ENCODE assay signal across 1 cellular context in the genomic region with DNA sequence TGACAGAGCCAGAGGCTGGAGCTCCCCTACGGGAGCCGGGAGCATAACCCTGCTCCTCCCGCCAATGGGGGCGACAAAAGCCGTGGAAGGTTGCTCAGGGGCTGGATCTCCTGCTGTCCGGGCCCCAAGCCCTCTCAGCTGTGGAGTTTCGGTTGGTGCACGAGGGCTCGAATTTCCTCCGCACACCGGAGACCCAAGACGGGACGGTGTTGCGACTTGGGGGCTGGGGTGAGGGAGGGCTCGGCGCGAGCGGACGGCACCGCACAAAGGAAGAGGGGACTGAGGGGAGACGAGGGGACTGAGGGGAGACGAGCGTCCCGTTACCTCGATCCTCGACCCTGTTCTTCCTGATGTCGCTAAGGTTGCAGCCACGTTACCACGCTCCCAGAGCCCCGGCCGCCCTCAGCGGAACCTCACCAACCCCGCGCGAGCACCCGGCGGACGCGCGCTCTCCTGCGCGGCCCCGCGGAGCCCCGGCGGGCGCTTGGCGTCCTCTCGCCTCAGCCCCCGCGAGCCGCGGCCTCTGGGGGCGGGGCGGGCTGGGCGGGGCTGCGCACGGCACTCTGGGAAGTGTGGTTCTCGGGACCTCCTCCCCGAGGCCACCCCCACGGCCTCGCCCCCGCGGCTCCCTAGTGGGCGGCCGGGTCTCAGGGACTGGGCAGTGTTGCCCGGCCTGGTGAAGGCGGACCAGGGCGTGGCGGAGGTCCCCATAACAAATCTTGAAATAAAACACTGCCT.
TF ChIP-seq lines count a peak whose summit lies in the region.

A gene (minus strand): TSS at position 525 of the 738 bp plus-strand sequence. CDS start 25,079 bp downstream, outside the sequence.

TF ChIP-seq in HEK293, 187 proteins besides CTCF, POLR2A, EP300 and RAD21 (continued from another document):
- TF ChIP-seq, protein P1, sequence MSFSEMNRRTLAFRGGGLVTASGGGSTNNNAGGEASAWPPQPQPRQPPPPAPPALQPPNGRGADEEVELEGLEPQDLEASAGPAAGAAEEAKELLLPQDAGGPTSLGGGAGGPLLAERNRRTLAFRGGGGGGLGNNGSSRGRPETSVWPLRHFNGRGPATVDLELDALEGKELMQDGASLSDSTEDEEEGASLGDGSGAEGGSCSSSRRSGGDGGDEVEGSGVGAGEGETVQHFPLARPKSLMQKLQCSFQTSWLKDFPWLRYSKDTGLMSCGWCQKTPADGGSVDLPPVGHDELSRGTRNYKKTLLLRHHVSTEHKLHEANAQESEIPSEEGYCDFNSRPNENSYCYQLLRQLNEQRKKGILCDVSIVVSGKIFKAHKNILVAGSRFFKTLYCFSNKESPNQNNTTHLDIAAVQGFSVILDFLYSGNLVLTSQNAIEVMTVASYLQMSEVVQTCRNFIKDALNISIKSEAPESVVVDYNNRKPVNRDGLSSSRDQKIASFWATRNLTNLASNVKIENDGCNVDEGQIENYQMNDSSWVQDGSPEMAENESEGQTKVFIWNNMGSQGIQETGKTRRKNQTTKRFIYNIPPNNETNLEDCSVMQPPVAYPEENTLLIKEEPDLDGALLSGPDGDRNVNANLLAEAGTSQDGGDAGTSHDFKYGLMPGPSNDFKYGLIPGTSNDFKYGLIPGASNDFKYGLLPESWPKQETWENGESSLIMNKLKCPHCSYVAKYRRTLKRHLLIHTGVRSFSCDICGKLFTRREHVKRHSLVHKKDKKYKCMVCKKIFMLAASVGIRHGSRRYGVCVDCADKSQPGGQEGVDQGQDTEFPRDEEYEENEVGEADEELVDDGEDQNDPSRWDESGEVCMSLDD (tag by site-specific recombination; IDR thresholded peaks at IDR 0.05): peak; percentile 63
- TF ChIP-seq ZNF473 (tag by site-specific recombination; IDR thresholded peaks at IDR 0.05): no peak
- TF ChIP-seq ZFHX2 (tag by site-specific recombination; conservative IDR thresholded peaks at IDR 0.05): peak; percentile 84
- TF ChIP-seq ZNF510 (tag by site-specific recombination; IDR thresholded peaks at IDR 0.05; ENCODE audit: insufficient replicate concordance): no peak
- TF ChIP-seq, protein P2, sequence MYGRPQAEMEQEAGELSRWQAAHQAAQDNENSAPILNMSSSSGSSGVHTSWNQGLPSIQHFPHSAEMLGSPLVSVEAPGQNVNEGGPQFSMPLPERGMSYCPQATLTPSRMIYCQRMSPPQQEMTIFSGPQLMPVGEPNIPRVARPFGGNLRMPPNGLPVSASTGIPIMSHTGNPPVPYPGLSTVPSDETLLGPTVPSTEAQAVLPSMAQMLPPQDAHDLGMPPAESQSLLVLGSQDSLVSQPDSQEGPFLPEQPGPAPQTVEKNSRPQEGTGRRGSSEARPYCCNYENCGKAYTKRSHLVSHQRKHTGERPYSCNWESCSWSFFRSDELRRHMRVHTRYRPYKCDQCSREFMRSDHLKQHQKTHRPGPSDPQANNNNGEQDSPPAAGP (tag by site-specific recombination; IDR thresholded peaks at IDR 0.05): 0 out of 2 replicates have a peak, but pooled peaks have one; percentile 57
- peak; percentile 37; the same call in 1 of the 2 replicates for TF ChIP-seq ZFP69B (tag by site-specific recombination; IDR thresholded peaks at IDR 0.05)
- TF ChIP-seq ZNF610 (tag by site-specific recombination; IDR thresholded peaks at IDR 0.05; ENCODE audit: borderline replicate concordance): peak; percentile 37; the same call in 1 of the 2 replicates
- peak; percentile 71 for TF ChIP-seq ZXDB (tag by site-specific recombination; IDR thresholded peaks at IDR 0.05)
- no peak for TF ChIP-seq ZNF221 (tag by site-specific recombination; IDR thresholded peaks at IDR 0.05; ENCODE audit: borderline replicate concordance)
- peak; percentile 27 for TF ChIP-seq SP2 (tag by site-specific recombination; IDR thresholded peaks at IDR 0.05)
